ENCODE assay signal across 27 cellular contexts in the genomic region with DNA sequence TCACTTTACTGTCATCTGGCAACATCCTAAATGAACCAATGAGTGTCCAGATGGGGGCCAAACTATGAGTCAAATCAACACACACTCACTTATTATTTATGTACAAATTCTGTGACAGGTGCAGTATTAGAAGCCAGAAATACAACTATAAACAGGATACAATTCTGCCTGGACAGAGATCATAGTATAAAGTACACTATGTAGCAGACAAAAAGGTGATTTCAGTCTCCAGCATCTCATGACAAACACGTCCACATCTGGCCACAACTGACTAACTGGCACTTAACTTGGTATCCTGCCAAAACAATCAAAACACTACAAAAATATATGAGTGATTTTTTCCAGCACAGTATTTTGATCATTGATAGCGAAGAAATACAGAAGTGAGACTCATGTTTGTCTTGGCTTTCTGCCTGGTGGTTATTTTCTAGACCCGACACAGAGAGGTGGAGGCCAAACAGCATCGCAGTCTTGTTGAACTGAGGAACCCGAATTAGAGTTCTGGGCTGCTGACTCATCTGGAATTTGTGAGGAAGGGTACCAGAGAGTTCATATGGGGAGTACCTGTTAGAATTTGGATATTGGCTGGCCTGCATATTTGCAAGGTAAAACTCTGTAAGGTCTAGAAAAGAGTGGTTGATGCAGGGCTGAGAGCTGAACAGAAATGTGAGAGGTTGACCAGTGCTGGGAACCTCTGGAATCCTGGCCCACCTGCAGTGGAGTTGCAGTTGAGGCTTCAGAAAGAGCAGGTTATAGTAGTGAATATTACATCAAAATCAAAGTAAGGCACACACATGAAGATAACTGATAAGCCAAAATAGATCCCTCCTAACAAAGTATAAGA.
DNase-seq lines count a peak whose midpoint lies in the region; ATAC-seq, FAIRE-seq and TF ChIP-seq lines count a peak whose summit lies in the region.
"Had no signal": no experiment of that assay in that cellular context is flagged by ENCODE, and none has a peak within 500 bp of the region (broad histone marks: within the 10 kb centered on the region; RNA-seq: fewer than 3 reads in every experiment).

No MANE protein-coding gene starts in this region.

- DNase-seq in DMS153 (lab: John Stamatoyannopoulos, UW) = peak; percentile 24
- DNase-seq in DMS153 treated with DMSO at 0.1 percent for 48 hours (lab: John Stamatoyannopoulos, UW; ENCODE audit: unreplicated experiment) = no peak
- DNase-seq in NCI-H69 (lab: John Stamatoyannopoulos, UW) = peak; percentile 0
- DNase-seq in astrocyte of the hippocampus (ENCODE audit: low read depth, low spot score) = peak; percentile 12
- DNase-seq in pancreas = peak in 3 of 6 donors; percentile 21 to 63 (median 42)
- DNase-seq in omental fat pad (ENCODE audit: low spot score) = no peak
- no peak for DNase-seq in hepatocyte (ENCODE audit: low spot score)
- DNase-seq: activated CD4-positive, alpha-beta T cell treated with anti-CD3 and anti-CD28 coated beads, Interleukin-2, amount 50 U/mL, for 48 hours; anterior cingulate cortex; DMS 273 treated with DMSO at 0.1 percent for 48 hours; heart left ventricle; Kasumi-1; left cardiac atrium; mesenchymal stem cell; MV-4-11; NCI-H187 treated with DMSO at 0.1 percent for 48 hours; NCI-H226; stimulated activated naive CD8-positive, alpha-beta T cell treated with anti-CD3 and anti-CD28 coated beads, Interleukin-15, Interleukin-2, amounts not matched to agents 100 U/mL and 50 U/mL, for 24 hours; T-helper 17 cell; testis had no signal

- H3K9me2 ChIP-seq in hepatocyte (replicated peaks; ENCODE audit: insufficient read depth) = no peaks in the 10 kb centered on the region

- H3K4me1 ChIP-seq in pancreas (peaks cover 0 to 4% (median 0%) of the 10 kb centered on the region in 3 donors), hepatocyte (ENCODE audit: insufficient read depth) (no peaks in the 10 kb centered on the region)
- H3K4me1 ChIP-seq: heart left ventricle, testis, vagina had no signal

- no peak for TF ChIP-seq CTCF in pancreas (IDR thresholded peaks at IDR 0.05)
- no peak for TF ChIP-seq CTCF in omental fat pad (IDR thresholded peaks at IDR 0.05)
- no peak for TF ChIP-seq CTCF in hepatocyte (IDR thresholded peaks at IDR 0.05; ENCODE audit: poor library complexity)

- intact Hi-C loops in pancreas (cut with DNase I) = no loop called here

- no peak overlapping the region for H3K4me2 ChIP-seq in hepatocyte

- no peak overlapping the region for H2AFZ ChIP-seq in hepatocyte

- H4K20me1 ChIP-seq in hepatocyte (ENCODE audit: insufficient read depth, poor library complexity, severe bottlenecking) = no peaks in the 10 kb centered on the region

- no peaks in the 10 kb centered on the region for H3K9me3 ChIP-seq in pancreas
- no peaks in the 10 kb centered on the region for H3K9me3 ChIP-seq in hepatocyte (ENCODE audit: low read depth)
- H3K9me3 ChIP-seq: neutrophil, testis, vagina had no signal

- 4 to 5% methylated on average over 5 of the region's 5 CpGs for WGBS in pancreas, 2 donors
- WGBS in hepatocyte (ENCODE audit: low lambda C conversion rate, missing lambda C conversion rate) = 70% methylated on average over 5 of the region's 5 CpGs

- no peak overlapping the region for H3K27ac ChIP-seq in pancreas
- no peak overlapping the region for H3K27ac ChIP-seq in hepatocyte
- H3K27ac ChIP-seq: 22Rv1, heart left ventricle, neutrophil, SK-N-MC, testis, vagina had no signal

- peak; percentile 90 to 96 (median 92) for ATAC-seq in pancreas
- ATAC-seq in HG03469 (IDR thresholded peaks at IDR 0.05; ENCODE audit: unreplicated experiment) = no peak
- no peak for ATAC-seq in omental fat pad (ENCODE audit: low FRiP score)
- ATAC-seq: activated CD4-positive, CD25-positive, alpha-beta regulatory T cell treated with anti-CD3 and anti-CD28 coated beads, Interleukin-2, amount 50 U/mL, for 24 hours; activated naive CD4-positive, alpha-beta T cell treated with anti-CD3 and anti-CD28 coated beads, Interleukin-2, amount 50 U/mL, for 72 hours; heart left ventricle; left cardiac atrium; stimulated activated naive CD8-positive, alpha-beta T cell treated with anti-CD3 and anti-CD28 coated beads, Interleukin-15, Interleukin-2, amounts not matched to agents 100 U/mL and 50 U/mL, for 24 hours; T-helper 17 cell had no signal

- no peaks in the 10 kb centered on the region for H3K79me2 ChIP-seq in hepatocyte

- H3K4me3 ChIP-seq in pancreas = no peak overlapping the region
- no peak overlapping the region for H3K4me3 ChIP-seq in hepatocyte
- H3K4me3 ChIP-seq: heart left ventricle, SK-N-MC, testis, vagina had no signal

- FAIRE-seq in pancreas (lab: Jason Lieb, UNC) = no peak

- no peaks in the 10 kb centered on the region for H3K36me3 ChIP-seq in pancreas
- no peaks in the 10 kb centered on the region for H3K36me3 ChIP-seq in hepatocyte (replicated peaks; ENCODE audit: insufficient read depth, low read depth)
- H3K36me3 ChIP-seq: heart left ventricle, neutrophil, vagina had no signal

- H3K27me3 ChIP-seq in pancreas = no peaks in the 10 kb centered on the region
- no peaks in the 10 kb centered on the region for H3K27me3 ChIP-seq in hepatocyte
- H3K27me3 ChIP-seq: neutrophil, testis, vagina had no signal

Comparison
In these comparisons a context has a peak if more than half of its experiments do, and no peak if none do; other contexts are left out.
1. DNase-seq: peak in DMS153 (single experiment), NCI-H69 (single experiment) and astrocyte of the hippocampus (single experiment); none in DMS153 treated with DMSO at 0.1 percent for 48 hours (single experiment), omental fat pad (single experiment) and hepatocyte (single experiment).
2. ATAC-seq: peak in pancreas (4 of 4); none in HG03469 (single experiment) and omental fat pad (single experiment).